ENCODE assay signal across 1 cellular context in the genomic region with DNA sequence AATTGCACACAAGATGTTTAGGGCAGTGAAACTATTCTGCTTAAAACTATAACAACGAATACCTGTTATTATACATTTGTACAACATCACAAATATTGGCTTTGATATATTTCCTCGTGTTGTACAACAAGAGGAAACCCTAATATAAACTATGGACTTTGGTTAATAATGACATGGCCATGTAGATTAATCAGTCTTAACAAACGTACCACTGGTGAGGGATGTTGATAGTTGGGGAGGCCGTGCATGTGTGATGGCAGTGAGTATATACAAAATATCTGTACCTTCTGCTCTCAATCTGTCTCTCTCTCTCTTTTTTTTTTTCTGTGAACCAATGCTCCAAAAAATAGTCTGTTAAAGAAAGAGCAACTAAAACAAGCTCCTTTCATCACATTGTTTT.
TF ChIP-seq lines count a peak whose summit lies in the region.

No MANE protein-coding gene starts in this region.

TF ChIP-seq in K562, 482 proteins besides CTCF, POLR2A, EP300 and RAD21 (continued from another document):
- TF ChIP-seq, protein P1, sequence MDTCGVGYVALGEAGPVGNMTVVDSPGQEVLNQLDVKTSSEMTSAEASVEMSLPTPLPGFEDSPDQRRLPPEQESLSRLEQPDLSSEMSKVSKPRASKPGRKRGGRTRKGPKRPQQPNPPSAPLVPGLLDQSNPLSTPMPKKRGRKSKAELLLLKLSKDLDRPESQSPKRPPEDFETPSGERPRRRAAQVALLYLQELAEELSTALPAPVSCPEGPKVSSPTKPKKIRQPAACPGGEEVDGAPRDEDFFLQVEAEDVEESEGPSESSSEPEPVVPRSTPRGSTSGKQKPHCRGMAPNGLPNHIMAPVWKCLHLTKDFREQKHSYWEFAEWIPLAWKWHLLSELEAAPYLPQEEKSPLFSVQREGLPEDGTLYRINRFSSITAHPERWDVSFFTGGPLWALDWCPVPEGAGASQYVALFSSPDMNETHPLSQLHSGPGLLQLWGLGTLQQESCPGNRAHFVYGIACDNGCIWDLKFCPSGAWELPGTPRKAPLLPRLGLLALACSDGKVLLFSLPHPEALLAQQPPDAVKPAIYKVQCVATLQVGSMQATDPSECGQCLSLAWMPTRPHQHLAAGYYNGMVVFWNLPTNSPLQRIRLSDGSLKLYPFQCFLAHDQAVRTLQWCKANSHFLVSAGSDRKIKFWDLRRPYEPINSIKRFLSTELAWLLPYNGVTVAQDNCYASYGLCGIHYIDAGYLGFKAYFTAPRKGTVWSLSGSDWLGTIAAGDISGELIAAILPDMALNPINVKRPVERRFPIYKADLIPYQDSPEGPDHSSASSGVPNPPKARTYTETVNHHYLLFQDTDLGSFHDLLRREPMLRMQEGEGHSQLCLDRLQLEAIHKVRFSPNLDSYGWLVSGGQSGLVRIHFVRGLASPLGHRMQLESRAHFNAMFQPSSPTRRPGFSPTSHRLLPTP (IDR thresholded peaks at IDR 0.05; ENCODE audit: borderline replicate concordance, extremely low read depth, insufficient read length), result no peak
- TF ChIP-seq, protein P2, sequence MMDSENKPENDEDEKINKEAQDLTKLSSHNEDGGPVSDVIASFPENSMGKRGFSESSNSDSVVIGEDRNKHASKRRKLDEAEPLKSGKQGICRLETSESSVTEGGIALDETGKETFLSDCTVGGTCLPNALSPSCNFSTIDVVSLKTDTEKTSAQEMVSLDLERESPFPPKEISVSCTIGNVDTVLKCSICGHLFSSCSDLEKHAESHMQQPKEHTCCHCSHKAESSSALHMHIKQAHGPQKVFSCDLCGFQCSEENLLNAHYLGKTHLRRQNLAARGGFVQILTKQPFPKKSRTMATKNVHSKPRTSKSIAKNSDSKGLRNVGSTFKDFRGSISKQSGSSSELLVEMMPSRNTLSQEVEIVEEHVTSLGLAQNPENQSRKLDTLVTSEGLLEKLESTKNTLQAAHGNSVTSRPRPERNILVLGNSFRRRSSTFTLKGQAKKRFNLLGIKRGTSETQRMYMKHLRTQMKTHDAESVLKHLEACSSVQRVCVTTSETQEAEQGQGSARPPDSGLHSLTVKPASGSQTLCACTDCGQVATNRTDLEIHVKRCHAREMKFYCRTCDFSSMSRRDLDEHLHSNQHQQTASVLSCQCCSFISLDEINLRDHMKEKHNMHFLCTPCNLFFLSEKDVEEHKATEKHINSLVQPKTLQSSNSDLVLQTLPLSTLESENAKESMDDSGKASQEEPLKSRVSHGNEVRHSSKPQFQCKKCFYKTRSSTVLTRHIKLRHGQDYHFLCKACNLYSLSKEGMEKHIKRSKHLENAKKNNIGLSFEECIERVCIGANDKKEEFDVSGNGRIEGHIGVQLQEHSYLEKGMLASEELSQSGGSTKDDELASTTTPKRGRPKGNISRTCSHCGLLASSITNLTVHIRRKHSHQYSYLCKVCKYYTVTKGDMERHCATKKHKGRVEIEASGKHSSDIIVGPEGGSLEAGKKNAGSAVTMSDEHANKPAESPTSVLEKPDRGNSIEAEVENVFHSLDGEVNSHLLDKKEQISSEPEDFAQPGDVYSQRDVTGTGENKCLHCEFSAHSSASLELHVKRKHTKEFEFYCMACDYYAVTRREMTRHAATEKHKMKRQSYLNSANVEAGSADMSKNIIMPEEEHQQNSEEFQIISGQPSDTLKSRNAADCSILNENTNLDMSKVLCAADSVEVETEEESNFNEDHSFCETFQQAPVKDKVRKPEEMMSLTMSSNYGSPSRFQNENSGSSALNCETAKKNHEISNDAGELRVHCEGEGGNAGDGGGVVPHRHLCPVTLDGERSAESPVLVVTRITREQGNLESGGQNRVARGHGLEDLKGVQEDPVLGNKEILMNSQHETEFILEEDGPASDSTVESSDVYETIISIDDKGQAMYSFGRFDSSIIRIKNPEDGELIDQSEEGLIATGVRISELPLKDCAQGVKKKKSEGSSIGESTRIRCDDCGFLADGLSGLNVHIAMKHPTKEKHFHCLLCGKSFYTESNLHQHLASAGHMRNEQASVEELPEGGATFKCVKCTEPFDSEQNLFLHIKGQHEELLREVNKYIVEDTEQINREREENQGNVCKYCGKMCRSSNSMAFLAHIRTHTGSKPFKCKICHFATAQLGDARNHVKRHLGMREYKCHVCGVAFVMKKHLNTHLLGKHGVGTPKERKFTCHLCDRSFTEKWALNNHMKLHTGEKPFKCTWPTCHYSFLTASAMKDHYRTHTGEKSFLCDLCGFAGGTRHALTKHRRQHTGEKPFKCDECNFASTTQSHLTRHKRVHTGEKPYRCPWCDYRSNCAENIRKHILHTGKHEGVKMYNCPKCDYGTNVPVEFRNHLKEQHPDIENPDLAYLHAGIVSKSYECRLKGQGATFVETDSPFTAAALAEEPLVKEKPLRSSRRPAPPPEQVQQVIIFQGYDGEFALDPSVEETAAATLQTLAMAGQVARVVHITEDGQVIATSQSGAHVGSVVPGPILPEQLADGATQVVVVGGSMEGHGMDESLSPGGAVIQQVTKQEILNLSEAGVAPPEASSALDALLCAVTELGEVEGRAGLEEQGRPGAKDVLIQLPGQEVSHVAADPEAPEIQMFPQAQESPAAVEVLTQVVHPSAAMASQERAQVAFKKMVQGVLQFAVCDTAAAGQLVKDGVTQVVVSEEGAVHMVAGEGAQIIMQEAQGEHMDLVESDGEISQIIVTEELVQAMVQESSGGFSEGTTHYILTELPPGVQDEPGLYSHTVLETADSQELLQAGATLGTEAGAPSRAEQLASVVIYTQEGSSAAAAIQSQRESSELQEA (IDR thresholded peaks at IDR 0.05; ENCODE audit: low read depth), result no peak
- TF ChIP-seq ZEB2 (IDR thresholded peaks at IDR 0.05) (no peak), POLR2B (IDR thresholded peaks at IDR 0.05; ENCODE audit: low read depth, partially characterized antibody) (no peak), SRSF7 (optimal IDR thresholded peaks at IDR 0.05; ENCODE audit: low read depth, low read length) (no peak), FOSL1 (tag; conservative IDR thresholded peaks at IDR 0.05) (no peak), ZNF583 (CRISPR knock-in tag; IDR thresholded peaks at IDR 0.05) (no peak), NCOA2 (IDR thresholded peaks at IDR 0.05; ENCODE audit: partially characterized antibody in 2 of 2) (no peak), ZNF224 (CRISPR knock-in tag; IDR thresholded peaks at IDR 0.05) (no peak), MTA1 (IDR thresholded peaks at IDR 0.05; ENCODE audit: borderline replicate concordance) (no peak), TSC22D4 (tag; IDR thresholded peaks at IDR 0.05) (no peak), MTF1 (CRISPR knock-in tag; IDR thresholded peaks at IDR 0.05; ENCODE audit: borderline replicate concordance) (no peak), CBX3 (IDR thresholded peaks at IDR 0.05; ENCODE audit: borderline replicate concordance in 1 of 2, low read length in 2 of 2) (no peak), MAFK (IDR thresholded peaks at IDR 0.05; ENCODE audit: low read length) (no peak), ZZZ3 (IDR thresholded peaks at IDR 0.05) (no peak), ILK (tag; IDR thresholded peaks at IDR 0.05; ENCODE audit: borderline replicate concordance, low read depth) (no peak), ZNF695 (CRISPR knock-in tag; IDR thresholded peaks at IDR 0.05) (no peak)
- TF ChIP-seq, protein P3, sequence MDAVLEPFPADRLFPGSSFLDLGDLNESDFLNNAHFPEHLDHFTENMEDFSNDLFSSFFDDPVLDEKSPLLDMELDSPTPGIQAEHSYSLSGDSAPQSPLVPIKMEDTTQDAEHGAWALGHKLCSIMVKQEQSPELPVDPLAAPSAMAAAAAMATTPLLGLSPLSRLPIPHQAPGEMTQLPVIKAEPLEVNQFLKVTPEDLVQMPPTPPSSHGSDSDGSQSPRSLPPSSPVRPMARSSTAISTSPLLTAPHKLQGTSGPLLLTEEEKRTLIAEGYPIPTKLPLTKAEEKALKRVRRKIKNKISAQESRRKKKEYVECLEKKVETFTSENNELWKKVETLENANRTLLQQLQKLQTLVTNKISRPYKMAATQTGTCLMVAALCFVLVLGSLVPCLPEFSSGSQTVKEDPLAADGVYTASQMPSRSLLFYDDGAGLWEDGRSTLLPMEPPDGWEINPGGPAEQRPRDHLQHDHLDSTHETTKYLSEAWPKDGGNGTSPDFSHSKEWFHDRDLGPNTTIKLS (IDR thresholded peaks at IDR 0.05; ENCODE audit: borderline replicate concordance, low read depth), result no peak
